Comparison of ENCODE assay signal across 8 cellular contexts in the genomic region with DNA sequence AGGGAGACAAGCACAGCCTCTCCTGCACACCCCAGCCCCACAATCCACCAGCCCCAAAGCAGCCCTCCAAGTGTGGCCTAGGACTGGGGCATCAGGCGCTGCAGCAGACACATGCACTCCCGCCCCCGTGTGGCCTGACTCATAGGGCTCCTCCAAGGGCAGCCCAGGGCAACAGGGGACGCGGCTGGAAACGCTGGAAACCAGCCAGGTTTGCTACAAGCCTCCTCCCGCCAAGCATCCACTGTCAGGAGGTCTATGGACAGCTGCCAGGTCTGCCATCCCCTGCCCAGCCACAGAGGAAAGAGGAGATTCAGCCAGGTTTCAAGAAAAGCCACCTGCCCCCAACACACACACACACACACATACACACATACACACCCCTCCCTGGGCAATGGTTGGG. TPM values are rescaled to one million over a fixed set of nuclear protein-coding genes. Genes with fewer than 3 reads are reported as not detected.
DNase-seq lines count a peak whose midpoint lies in the region; ATAC-seq, FAIRE-seq and TF ChIP-seq lines count a peak whose summit lies in the region.

No MANE protein-coding gene starts in this region.

- TF ChIP-seq POLR2A in adrenal gland (IDR thresholded peaks at IDR 0.05) (no peak), HepG2 (IDR thresholded peaks at IDR 0.05; ENCODE audit: insufficient read depth in 1 of 2, low read depth in 2 of 2, low read length in 2 of 2) (no peak), Peyer's patch (IDR thresholded peaks at IDR 0.05) (no peak)

- no peaks in the 10 kb centered on the region for H3K9me3 ChIP-seq in adrenal gland (replicated peaks in 1 of 3)
- no peaks in the 10 kb centered on the region for H3K9me3 ChIP-seq in HepG2 (ENCODE audit: low read length)
- no peaks in the 10 kb centered on the region for H3K9me3 ChIP-seq in Peyer's patch

- ATAC-seq in activated T-cell treated with anti-CD3 and anti-CD28 coated beads, Interleukin-2, amount 50 U/mL, for 72 hours (replicated peaks in 1 of 2) = peak in 1 of 2 donors; percentile 50
- ATAC-seq in HepG2 (peak; percentile 80), GM19395 (IDR thresholded peaks at IDR 0.05; ENCODE audit: unreplicated experiment) (no peak)
- ATAC-seq in naive thymus-derived CD8-positive, alpha-beta T cell = no peak

- H3K4me1 ChIP-seq in adrenal gland (replicated peaks in 1 of 2) = peaks cover 4 to 11% of the 10 kb centered on the region in 2 donors
- peaks cover 24% of the 10 kb centered on the region for H3K4me1 ChIP-seq in HepG2 (ENCODE audit: insufficient read depth, low read length)
- H3K4me1 ChIP-seq in Peyer's patch = peaks cover 0 to 19% (median 4%) of the 10 kb centered on the region in 4 donors

- H3K79me2 ChIP-seq in HepG2 (ENCODE audit: insufficient read depth, low read length) = no peaks in the 10 kb centered on the region

- H3K4me2 ChIP-seq in HepG2 (ENCODE audit: low read depth, low read length) = no peak overlapping the region

- TF ChIP-seq CTCF in adrenal gland (IDR thresholded peaks at IDR 0.05) (peak in 1 of 6 experiments; percentile 18), HepG2 (CRISPR knock-in tag; IDR thresholded peaks at IDR 0.05) (peak; percentile 90), Peyer's patch (IDR thresholded peaks at IDR 0.05) (no peak)

- H3K27ac ChIP-seq in adrenal gland (no peak overlapping the region), HepG2 (ENCODE audit: extremely low read length, insufficient read depth, low read length) (no peak overlapping the region), Peyer's patch (no peak overlapping the region)

- POLR2A ChIA-PET in HepG2 (lab: Yijun Ruan, JAX) = interaction anchor here (0.9 kb wide), 1 partner anchor 24 kb away, joined by 3 read pairs; no protein-coding TSS in a partner anchor
- POLR2A ChIA-PET in naive thymus-derived CD8-positive, alpha-beta T cell (lab: Charles Lee) = no interaction called here

- no peak for FAIRE-seq in HepG2 (lab: Jason Lieb, UNC)

- no peak overlapping the region for H3K4me3 ChIP-seq in adrenal gland
- H3K4me3 ChIP-seq in HepG2 (replicated peaks in 1 of 3; ENCODE audit: insufficient read depth in 1 of 3, low read depth in 2 of 3, low read length in 3 of 3) = no peak overlapping the region
- no peak overlapping the region for H3K4me3 ChIP-seq in Peyer's patch

- TF ChIP-seq EP300 in HepG2 (IDR thresholded peaks at IDR 0.05; ENCODE audit: low read depth in 2 of 2, low read length in 2 of 2) = no peak; a peak in 1 of 4 replicates
- no peak for TF ChIP-seq EP300 in HepG2 (CRISPR knock-in tag; IDR thresholded peaks at IDR 0.05; ENCODE audit: borderline replicate concordance)

- peaks cover 33% of the 10 kb centered on the region; the same call in 1 of the 2 replicates for H4K20me1 ChIP-seq in HepG2 (ENCODE audit: insufficient read depth, low read length)

- no peak overlapping the region for H3K27ac Mint-ChIP-seq in activated T-cell treated with anti-CD3 and anti-CD28 coated beads, Interleukin-2, amount 50 U/mL, for 72 hours
- H3K27ac Mint-ChIP-seq in naive thymus-derived CD8-positive, alpha-beta T cell = peak overlapping the region in 1 of 10 donors; percentile 78

- no peak overlapping the region for H3K9ac ChIP-seq in HepG2 (ENCODE audit: insufficient read depth, low read depth, low read length)

- no peak overlapping the region for H3K4me3 Mint-ChIP-seq in activated T-cell treated with anti-CD3 and anti-CD28 coated beads, Interleukin-2, amount 50 U/mL, for 72 hours
- no peak overlapping the region for H3K4me3 Mint-ChIP-seq in naive thymus-derived CD8-positive, alpha-beta T cell

- no peak overlapping the region for H2AFZ ChIP-seq in HepG2 (ENCODE audit: low read length)

- no TSS peak for BruUV-seq in HepG2 (replicated peaks; lab: Mats Ljungman, UMichigan)

- no peaks in the 10 kb centered on the region for H3K9me3 Mint-ChIP-seq in activated T-cell treated with anti-CD3 and anti-CD28 coated beads, Interleukin-2, amount 50 U/mL, for 72 hours
- no peaks in the 10 kb centered on the region for H3K9me3 Mint-ChIP-seq in naive thymus-derived CD8-positive, alpha-beta T cell

- H3K36me3 Mint-ChIP-seq in activated T-cell treated with anti-CD3 and anti-CD28 coated beads, Interleukin-2, amount 50 U/mL, for 72 hours (ENCODE audit: insufficient read depth in 2 of 2) = no peaks in the 10 kb centered on the region
- H3K36me3 Mint-ChIP-seq in naive thymus-derived CD8-positive, alpha-beta T cell = peaks cover 0 to 2% (median 0%) of the 10 kb centered on the region in 3 donors

- H3K27me3 ChIP-seq in adrenal gland (peaks cover 42% of the 10 kb centered on the region), HepG2 (ENCODE audit: control insufficient read depth in 1 of 2, insufficient read depth in 2 of 2, low read length in 2 of 2) (peaks cover 8 to 59% of the 10 kb centered on the region in 2 experiments; a peak in 4 of 5 replicates), Peyer's patch (peaks cover 0 to 27% of the 10 kb centered on the region in 2 donors)

- H3K36me3 ChIP-seq in adrenal gland (replicated peaks in 1 of 2) (no peaks in the 10 kb centered on the region), HepG2 (replicated peaks in 1 of 2; ENCODE audit: control insufficient read depth in 1 of 2, insufficient read depth in 2 of 2, low read length in 2 of 2) (no peaks in the 10 kb centered on the region), Peyer's patch (no peaks in the 10 kb centered on the region)

- H3K27me3 Mint-ChIP-seq in activated T-cell treated with anti-CD3 and anti-CD28 coated beads, Interleukin-2, amount 50 U/mL, for 72 hours (ENCODE audit: low read depth) = peaks cover 70% of the 10 kb centered on the region
- peaks cover 41 to 80% (median 61%) of the 10 kb centered on the region in 5 donors for H3K27me3 Mint-ChIP-seq in naive thymus-derived CD8-positive, alpha-beta T cell

- 7 to 11% methylated on average over 7 of the region's 7 CpGs; no CpG with 5 or more reads in 2 of the 4 donors for WGBS in adrenal gland, 4 donors
- WGBS in HepG2 (ENCODE audit: low lambda C conversion rate) = 0% methylated on average over 5 of the region's 7 CpGs

- peak; percentile 27 to 42 for DNase-seq in activated T-cell treated with anti-CD3 and anti-CD28 coated beads, Interleukin-2, amount 50 U/mL, for 72 hours
- DNase-seq in activated T-cell treated with anti-CD3 and anti-CD28 coated beads for 4 hours = no peak
- DNase-seq in NCI-H2081 treated with DMSO at 0.1 percent for 48 hours (lab: John Stamatoyannopoulos, UW) = peak; percentile 46
- DNase-seq in adrenal gland = peak; percentile 52 to 90 (median 78)
- DNase-seq in HepG2 (ENCODE audit: low spot score) = peak; percentile 71
- DNase-seq in naive thymus-derived CD8-positive, alpha-beta T cell = no peak
- DNase-seq in Peyer's patch = no peak

- intact Hi-C loops in adrenal gland (cut with DNase I) (loop anchor here (5.0 to 10.0 kb wide), 3 partner anchors 85 to 155 kb away; a partner anchor contains a TSS), HepG2 (cut with micrococcal nuclease; ENCODE audit: unreplicated experiment) (no loop called here)

- CTCF ChIA-PET in HepG2 (lab: Yijun Ruan, JAX; ENCODE audit: low intra/inter-chr PET ratio, low total read pairs) = interaction anchor here (0.9 to 1.9 kb wide), 4 partner anchors 22 to 88 kb away, joined by 3 to 8 read pairs (median 6); no protein-coding TSS in a partner anchor

- in situ Hi-C loops in HepG2 (cut with HindIII; ENCODE audit: extremely low pct_ligation_motif_present, low pct_unique_long_range_greater_than_20kb) = no loop called here

- peaks cover 8% of the 10 kb centered on the region for H3K4me1 Mint-ChIP-seq in activated T-cell treated with anti-CD3 and anti-CD28 coated beads, Interleukin-2, amount 50 U/mL, for 72 hours (ENCODE audit: low read depth)
- H3K4me1 Mint-ChIP-seq in naive thymus-derived CD8-positive, alpha-beta T cell = peaks cover 3 to 18% (median 11%) of the 10 kb centered on the region in 4 donors

- peak; percentile 70 for TF ChIP-seq RAD21 in HepG2 (CRISPR knock-in tag; IDR thresholded peaks at IDR 0.05)

RNA-seq across cellular contexts. Expression of a gene that starts 25.8 kb away (rescaled TPM):
- total RNA-seq in activated T-cell treated with anti-CD3 and anti-CD28 coated beads, Interleukin-2, amount 50 U/mL, for 72 hours = 1 to 10 TPM in 1 of 2 donors, under 1 TPM in 1; 0.72 to 1.8 TPM
- total RNA-seq in adrenal gland (1 to 10 TPM in 3 of 8 donors, under 1 TPM in 3, not detected in 2; 0.48 to 7.2 (median 1.6) TPM), HepG2 (2016; rRNA removed; fragmentation: Illumina TruSeq; extraction: Trizol) (0.90 and 1.2 TPM in 2 replicates), Peyer's patch (10 to 100 TPM in 1 of 4 donors, 1 to 10 TPM in 3; 3.2 to 10.6 (median 8.4) TPM)
- polyA plus RNA-seq in adrenal gland (10 to 100 TPM in 1 of 3 donors, 1 to 10 TPM in 2; 1.0 to 33.1 (median 4.7) TPM), HepG2 (2011; rRNA removed) (9.6 and 19.8 TPM in 2 replicates)
- 0.26 and 0.30 TPM in 2 replicates for total RNA-seq in HepG2 (2016; cell fraction: cytosol; rRNA removed; fragmentation: Illumina TruSeq; extraction: Trizol; ENCODE audit: low read depth)
- 0.76 and 1.4 TPM in 2 replicates for total RNA-seq in HepG2 (2016; cell fraction: insoluble cytoplasmic fraction; rRNA removed; fragmentation: Illumina TruSeq; extraction: Trizol)
- 0.43 and 1.00 TPM in 2 replicates for total RNA-seq in HepG2 (2016; cell fraction: membrane; rRNA removed; fragmentation: Illumina TruSeq; extraction: Trizol)
- 2.5 and 3.1 TPM in 2 replicates for total RNA-seq in HepG2 (2016; cell fraction: nucleus; rRNA removed; fragmentation: Illumina TruSeq; extraction: Trizol)
- 2.9 and 4.8 TPM in 2 replicates for polyA plus RNA-seq in HepG2 (2011; cell fraction: cytosol; rRNA removed)
- polyA plus RNA-seq in HepG2 (2011; cell fraction: nucleus; rRNA removed) = 128 and 143 TPM in 2 replicates
- polyA plus RNA-seq in HepG2 (2012) = 9.9 and 11.0 TPM in 2 replicates
- polyA plus RNA-seq in HepG2 (2016; cell fraction: cytosol; fragmentation: Illumina TruSeq; extraction: Trizol; ENCODE audit: low read depth) = 0.26 and 0.32 TPM in 2 replicates
- 1.0 and 2.4 TPM in 2 replicates for polyA plus RNA-seq in HepG2 (2016; cell fraction: insoluble cytoplasmic fraction; fragmentation: Illumina TruSeq; extraction: Trizol; ENCODE audit: low read depth)
- polyA plus RNA-seq in HepG2 (2016; cell fraction: membrane; fragmentation: Illumina TruSeq; extraction: Trizol; ENCODE audit: low read depth) = 0.64 and 0.68 TPM in 2 replicates
- polyA plus RNA-seq in HepG2 (2016; cell fraction: nucleus; fragmentation: Illumina TruSeq; extraction: Trizol; ENCODE audit: insufficient read depth, low read depth) = 13.9 and 14.2 TPM in 2 replicates
- polyA minus RNA-seq in HepG2 (2011; rRNA and poly(A)+ RNA removed; ENCODE audit: low replicate concordance) = 2.4 and 22.5 TPM in 2 replicates
- polyA minus RNA-seq in HepG2 (2011; cell fraction: cytosol; rRNA and poly(A)+ RNA removed) = 5.7 and 10.1 TPM in 2 replicates
- 22.4 and 24.7 TPM in 2 replicates for polyA minus RNA-seq in HepG2 (2011; cell fraction: nucleus; rRNA and poly(A)+ RNA removed)
- total RNA-seq in naive thymus-derived CD8-positive, alpha-beta T cell = under 1 TPM; 0.16 to 0.60 TPM
- polyA plus RNA-seq in naive thymus-derived CD8-positive, alpha-beta T cell = not detected

Comparison
In these comparisons a context has a peak if more than half of its experiments do, and no peak if none do; other contexts are left out.
1. DNase-seq: peak in activated T-cell treated with anti-CD3 and anti-CD28 coated beads, Interleukin-2, amount 50 U/mL, for 72 hours (2 of 2), NCI-H2081 treated with DMSO at 0.1 percent for 48 hours (single experiment), adrenal gland (7 of 7) and HepG2 (single experiment); none in activated T-cell treated with anti-CD3 and anti-CD28 coated beads for 4 hours (single experiment), naive thymus-derived CD8-positive, alpha-beta T cell (0 of 10) and Peyer's patch (0 of 3).